Comparison of ENCODE assay signal across 1 cellular context in the genomic region with DNA sequence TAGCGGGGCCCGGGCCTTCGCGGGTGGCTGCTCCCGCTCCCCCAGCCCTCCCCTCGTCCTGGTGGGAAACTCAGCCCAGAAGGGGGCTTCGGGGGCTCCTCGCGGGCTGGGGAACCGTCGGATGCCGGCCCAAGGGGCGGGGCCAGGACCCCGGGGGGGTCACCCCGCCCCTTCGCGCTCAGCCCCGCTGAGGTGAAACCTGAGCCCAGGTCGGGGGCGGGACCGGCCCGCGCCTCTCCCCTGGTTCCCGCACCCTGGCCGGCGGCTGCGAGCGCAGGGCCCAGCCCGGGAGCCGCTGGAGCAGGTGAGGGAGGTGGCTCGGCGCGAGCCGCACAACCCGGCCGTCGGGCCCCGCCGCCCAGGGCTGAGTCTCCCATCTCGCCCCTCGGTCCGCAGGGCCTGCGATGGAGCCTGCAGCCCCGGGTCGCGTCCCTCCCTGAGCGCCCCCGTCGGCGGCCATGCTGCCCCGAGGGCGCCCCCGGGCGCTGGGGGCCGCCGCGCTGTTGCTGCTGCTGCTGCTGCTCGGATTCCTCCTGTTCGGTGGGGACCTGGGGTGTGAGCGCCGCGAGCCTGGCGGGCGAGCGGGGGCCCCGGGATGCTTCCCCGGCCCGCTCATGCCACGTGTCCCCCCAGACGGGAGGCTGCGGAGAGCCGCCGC.
TF ChIP-seq lines count a peak whose summit lies in the region.

Gene LARGE2, plus strand, starts transcription at position 232 of the 658 bp plus-strand sequence. Its CDS starts 227 bp downstream, at position 459.

TF ChIP-seq in K562, 482 proteins besides CTCF, POLR2A, EP300 and RAD21 (continued from another document and continues in another):
- TF ChIP-seq USF1 (CRISPR knock-in tag; IDR thresholded peaks at IDR 0.05): no peak
- TF ChIP-seq SMAD4 (CRISPR knock-in tag; conservative IDR thresholded peaks at IDR 0.05): no peak
- no peak for TF ChIP-seq MCM7 (IDR thresholded peaks at IDR 0.05)
- no peak for TF ChIP-seq ZNF174 (CRISPR knock-in tag; IDR thresholded peaks at IDR 0.05)
- no peak for TF ChIP-seq ZNF444 (CRISPR knock-in tag; IDR thresholded peaks at IDR 0.05)
- TF ChIP-seq, protein P1, sequence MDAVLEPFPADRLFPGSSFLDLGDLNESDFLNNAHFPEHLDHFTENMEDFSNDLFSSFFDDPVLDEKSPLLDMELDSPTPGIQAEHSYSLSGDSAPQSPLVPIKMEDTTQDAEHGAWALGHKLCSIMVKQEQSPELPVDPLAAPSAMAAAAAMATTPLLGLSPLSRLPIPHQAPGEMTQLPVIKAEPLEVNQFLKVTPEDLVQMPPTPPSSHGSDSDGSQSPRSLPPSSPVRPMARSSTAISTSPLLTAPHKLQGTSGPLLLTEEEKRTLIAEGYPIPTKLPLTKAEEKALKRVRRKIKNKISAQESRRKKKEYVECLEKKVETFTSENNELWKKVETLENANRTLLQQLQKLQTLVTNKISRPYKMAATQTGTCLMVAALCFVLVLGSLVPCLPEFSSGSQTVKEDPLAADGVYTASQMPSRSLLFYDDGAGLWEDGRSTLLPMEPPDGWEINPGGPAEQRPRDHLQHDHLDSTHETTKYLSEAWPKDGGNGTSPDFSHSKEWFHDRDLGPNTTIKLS (IDR thresholded peaks at IDR 0.05; ENCODE audit: borderline replicate concordance, low read depth): peak; percentile 51; the same call in 1 of the 2 replicates
- TF ChIP-seq NCOR1 (IDR thresholded peaks at IDR 0.05): no peak
- no peak for TF ChIP-seq NR1H2 (CRISPR knock-in tag; IDR thresholded peaks at IDR 0.05)
- TF ChIP-seq, protein P2, sequence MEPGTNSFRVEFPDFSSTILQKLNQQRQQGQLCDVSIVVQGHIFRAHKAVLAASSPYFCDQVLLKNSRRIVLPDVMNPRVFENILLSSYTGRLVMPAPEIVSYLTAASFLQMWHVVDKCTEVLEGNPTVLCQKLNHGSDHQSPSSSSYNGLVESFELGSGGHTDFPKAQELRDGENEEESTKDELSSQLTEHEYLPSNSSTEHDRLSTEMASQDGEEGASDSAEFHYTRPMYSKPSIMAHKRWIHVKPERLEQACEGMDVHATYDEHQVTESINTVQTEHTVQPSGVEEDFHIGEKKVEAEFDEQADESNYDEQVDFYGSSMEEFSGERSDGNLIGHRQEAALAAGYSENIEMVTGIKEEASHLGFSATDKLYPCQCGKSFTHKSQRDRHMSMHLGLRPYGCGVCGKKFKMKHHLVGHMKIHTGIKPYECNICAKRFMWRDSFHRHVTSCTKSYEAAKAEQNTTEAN (CRISPR knock-in tag; IDR thresholded peaks at IDR 0.05): no peak
- TF ChIP-seq NONO (IDR thresholded peaks at IDR 0.05; ENCODE audit: low read depth in 2 of 2, low read length in 1 of 2): 0 out of 4 replicates have a peak, but pooled peaks of 1 of the 2 experiments have one; percentile 44
- TF ChIP-seq ZNF24 (IDR thresholded peaks at IDR 0.05): no peak
- TF ChIP-seq, protein P3, sequence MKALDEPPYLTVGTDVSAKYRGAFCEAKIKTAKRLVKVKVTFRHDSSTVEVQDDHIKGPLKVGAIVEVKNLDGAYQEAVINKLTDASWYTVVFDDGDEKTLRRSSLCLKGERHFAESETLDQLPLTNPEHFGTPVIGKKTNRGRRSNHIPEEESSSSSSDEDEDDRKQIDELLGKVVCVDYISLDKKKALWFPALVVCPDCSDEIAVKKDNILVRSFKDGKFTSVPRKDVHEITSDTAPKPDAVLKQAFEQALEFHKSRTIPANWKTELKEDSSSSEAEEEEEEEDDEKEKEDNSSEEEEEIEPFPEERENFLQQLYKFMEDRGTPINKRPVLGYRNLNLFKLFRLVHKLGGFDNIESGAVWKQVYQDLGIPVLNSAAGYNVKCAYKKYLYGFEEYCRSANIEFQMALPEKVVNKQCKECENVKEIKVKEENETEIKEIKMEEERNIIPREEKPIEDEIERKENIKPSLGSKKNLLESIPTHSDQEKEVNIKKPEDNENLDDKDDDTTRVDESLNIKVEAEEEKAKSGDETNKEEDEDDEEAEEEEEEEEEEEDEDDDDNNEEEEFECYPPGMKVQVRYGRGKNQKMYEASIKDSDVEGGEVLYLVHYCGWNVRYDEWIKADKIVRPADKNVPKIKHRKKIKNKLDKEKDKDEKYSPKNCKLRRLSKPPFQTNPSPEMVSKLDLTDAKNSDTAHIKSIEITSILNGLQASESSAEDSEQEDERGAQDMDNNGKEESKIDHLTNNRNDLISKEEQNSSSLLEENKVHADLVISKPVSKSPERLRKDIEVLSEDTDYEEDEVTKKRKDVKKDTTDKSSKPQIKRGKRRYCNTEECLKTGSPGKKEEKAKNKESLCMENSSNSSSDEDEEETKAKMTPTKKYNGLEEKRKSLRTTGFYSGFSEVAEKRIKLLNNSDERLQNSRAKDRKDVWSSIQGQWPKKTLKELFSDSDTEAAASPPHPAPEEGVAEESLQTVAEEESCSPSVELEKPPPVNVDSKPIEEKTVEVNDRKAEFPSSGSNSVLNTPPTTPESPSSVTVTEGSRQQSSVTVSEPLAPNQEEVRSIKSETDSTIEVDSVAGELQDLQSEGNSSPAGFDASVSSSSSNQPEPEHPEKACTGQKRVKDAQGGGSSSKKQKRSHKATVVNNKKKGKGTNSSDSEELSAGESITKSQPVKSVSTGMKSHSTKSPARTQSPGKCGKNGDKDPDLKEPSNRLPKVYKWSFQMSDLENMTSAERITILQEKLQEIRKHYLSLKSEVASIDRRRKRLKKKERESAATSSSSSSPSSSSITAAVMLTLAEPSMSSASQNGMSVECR (CRISPR knock-in tag; IDR thresholded peaks at IDR 0.05): no peak
- TF ChIP-seq MXI1 (IDR thresholded peaks at IDR 0.05; ENCODE audit: low read depth, low read length): no peak
- TF ChIP-seq, protein P4, sequence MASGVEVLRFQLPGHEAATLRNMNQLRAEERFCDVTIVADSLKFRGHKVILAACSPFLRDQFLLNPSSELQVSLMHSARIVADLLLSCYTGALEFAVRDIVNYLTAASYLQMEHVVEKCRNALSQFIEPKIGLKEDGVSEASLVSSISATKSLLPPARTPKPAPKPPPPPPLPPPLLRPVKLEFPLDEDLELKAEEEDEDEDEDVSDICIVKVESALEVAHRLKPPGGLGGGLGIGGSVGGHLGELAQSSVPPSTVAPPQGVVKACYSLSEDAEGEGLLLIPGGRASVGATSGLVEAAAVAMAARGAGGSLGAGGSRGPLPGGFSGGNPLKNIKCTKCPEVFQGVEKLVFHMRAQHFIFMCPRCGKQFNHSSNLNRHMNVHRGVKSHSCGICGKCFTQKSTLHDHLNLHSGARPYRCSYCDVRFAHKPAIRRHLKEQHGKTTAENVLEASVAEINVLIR (CRISPR knock-in tag; IDR thresholded peaks at IDR 0.05): no peak
- no peak for TF ChIP-seq TEAD2 (tag; IDR thresholded peaks at IDR 0.05)
- TF ChIP-seq ARNT (IDR thresholded peaks at IDR 0.05): no peak
- TF ChIP-seq ZNF592 (IDR thresholded peaks at IDR 0.05): no peak
- TF ChIP-seq RBM15 (IDR thresholded peaks at IDR 0.05; ENCODE audit: insufficient read depth, low read length): no peak
- TF ChIP-seq MYC (IDR thresholded peaks at IDR 0.05; ENCODE audit: low read depth, low read length): 0 out of 2 replicates have a peak, but pooled peaks have one; percentile 10
- TF ChIP-seq MYC (CRISPR knock-in tag; IDR thresholded peaks at IDR 0.05; ENCODE audit: borderline replicate concordance, low read depth): no peak
- no peak for TF ChIP-seq ZNF584 (CRISPR knock-in tag; IDR thresholded peaks at IDR 0.05; ENCODE audit: low read depth)
- peak in 1 of 2 experiments; percentile 87; a peak in 2 of 4 replicates for TF ChIP-seq MAZ (CRISPR knock-in tag; conservative IDR thresholded peaks at IDR 0.05 in 1 of 2, IDR thresholded peaks at IDR 0.05 in 1 of 2)
- TF ChIP-seq ERF (CRISPR knock-in tag; IDR thresholded peaks at IDR 0.05): no peak
- peak; percentile 49 for TF ChIP-seq HNRNPK (IDR thresholded peaks at IDR 0.05; ENCODE audit: low read depth, low read length, poor library complexity, severe bottlenecking)
- TF ChIP-seq THRAP3 (IDR thresholded peaks at IDR 0.05; ENCODE audit: borderline replicate concordance): no peak
- TF ChIP-seq, protein P5, sequence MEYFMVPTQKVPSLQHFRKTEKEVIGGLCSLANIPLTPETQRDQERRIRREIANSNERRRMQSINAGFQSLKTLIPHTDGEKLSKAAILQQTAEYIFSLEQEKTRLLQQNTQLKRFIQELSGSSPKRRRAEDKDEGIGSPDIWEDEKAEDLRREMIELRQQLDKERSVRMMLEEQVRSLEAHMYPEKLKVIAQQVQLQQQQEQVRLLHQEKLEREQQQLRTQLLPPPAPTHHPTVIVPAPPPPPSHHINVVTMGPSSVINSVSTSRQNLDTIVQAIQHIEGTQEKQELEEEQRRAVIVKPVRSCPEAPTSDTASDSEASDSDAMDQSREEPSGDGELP (CRISPR knock-in tag; IDR thresholded peaks at IDR 0.05; ENCODE audit: borderline replicate concordance): peak; percentile 94
- TF ChIP-seq ZBED1 (IDR thresholded peaks at IDR 0.05): no peak
- TF ChIP-seq FIP1L1 (IDR thresholded peaks at IDR 0.05; ENCODE audit: low read depth, low read length, poor library complexity, severe bottlenecking): peak; percentile 12
- no peak for TF ChIP-seq ZNF589 (CRISPR knock-in tag; IDR thresholded peaks at IDR 0.05; ENCODE audit: low read depth)
- TF ChIP-seq EZH2 (IDR thresholded peaks at IDR 0.05; ENCODE audit: borderline replicate concordance, low read depth, low read length): no peak
- no peak for TF ChIP-seq ARID3A (IDR thresholded peaks at IDR 0.05; ENCODE audit: borderline replicate concordance, low read depth, low read length)
- no peak for TF ChIP-seq BRD9 (IDR thresholded peaks at IDR 0.05; ENCODE audit: low read depth, partially characterized antibody)
- no peak for TF ChIP-seq HNRNPUL1 (IDR thresholded peaks at IDR 0.05; ENCODE audit: low read length)
- no peak for TF ChIP-seq ZKSCAN3 (CRISPR knock-in tag; IDR thresholded peaks at IDR 0.05)
- TF ChIP-seq, protein P6, sequence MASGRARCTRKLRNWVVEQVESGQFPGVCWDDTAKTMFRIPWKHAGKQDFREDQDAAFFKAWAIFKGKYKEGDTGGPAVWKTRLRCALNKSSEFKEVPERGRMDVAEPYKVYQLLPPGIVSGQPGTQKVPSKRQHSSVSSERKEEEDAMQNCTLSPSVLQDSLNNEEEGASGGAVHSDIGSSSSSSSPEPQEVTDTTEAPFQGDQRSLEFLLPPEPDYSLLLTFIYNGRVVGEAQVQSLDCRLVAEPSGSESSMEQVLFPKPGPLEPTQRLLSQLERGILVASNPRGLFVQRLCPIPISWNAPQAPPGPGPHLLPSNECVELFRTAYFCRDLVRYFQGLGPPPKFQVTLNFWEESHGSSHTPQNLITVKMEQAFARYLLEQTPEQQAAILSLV (tag; IDR thresholded peaks at IDR 0.05): no peak
- no peak for TF ChIP-seq ZNF263 (CRISPR knock-in tag; IDR thresholded peaks at IDR 0.05; ENCODE audit: borderline replicate concordance)
- TF ChIP-seq ZNF583 (CRISPR knock-in tag; IDR thresholded peaks at IDR 0.05): no peak
- no peak for TF ChIP-seq SMARCB1 (IDR thresholded peaks at IDR 0.05; ENCODE audit: insufficient read length, low read depth)
- TF ChIP-seq HINFP (tag; conservative IDR thresholded peaks at IDR 0.05; ENCODE audit: low read depth): no peak
- TF ChIP-seq EWSR1 (IDR thresholded peaks at IDR 0.05; ENCODE audit: borderline replicate concordance, low read depth, partially characterized antibody): no peak
- no peak for TF ChIP-seq ZFP1 (CRISPR knock-in tag; IDR thresholded peaks at IDR 0.05)
- no peak for TF ChIP-seq MEF2A (IDR thresholded peaks at IDR 0.05; ENCODE audit: control insufficient read depth, low read depth, low read length)
